In the genomic region with DNA sequence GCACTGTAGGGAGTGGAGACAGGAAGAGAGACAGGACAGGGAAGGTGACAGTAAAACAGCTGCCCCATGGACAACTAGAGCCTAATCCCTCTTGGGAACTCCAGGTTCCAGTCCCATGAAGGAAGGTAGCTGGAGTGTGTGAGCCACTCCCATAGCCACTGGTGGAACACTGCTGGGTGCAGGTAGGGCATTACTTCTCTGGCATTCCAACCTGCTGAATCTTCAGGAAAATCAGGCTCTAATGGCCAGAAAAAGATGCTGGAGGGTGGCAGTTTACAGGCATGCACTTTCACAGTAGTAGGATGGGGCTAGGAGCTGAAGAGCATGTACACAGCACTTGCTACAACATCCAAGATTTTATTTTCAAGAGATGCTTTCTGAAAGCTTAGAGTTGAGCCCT, we compare ENCODE assay signal across 13 cellular contexts.
DNase-seq lines count a peak whose midpoint lies in the region; ATAC-seq and TF ChIP-seq lines count a peak whose summit lies in the region.
"Had no signal": no experiment of that assay in that cellular context is flagged by ENCODE, and none has a peak within 500 bp of the region (broad histone marks: within the 10 kb centered on the region; RNA-seq: fewer than 3 reads in every experiment).

No MANE protein-coding gene starts in this region.

- H3K27me3 ChIP-seq in Loucy (ENCODE audit: insufficient read depth, low read length, poor library complexity, severe bottlenecking) (no peaks in the 10 kb centered on the region), trophoblast cell (ENCODE audit: insufficient read depth, low read length) (no peaks in the 10 kb centered on the region)
- H3K27me3 ChIP-seq: ovary had no signal

- no peak for TF ChIP-seq CTCF in Loucy (conservative IDR thresholded peaks at IDR 0.05; ENCODE audit: low read length)

- no peak overlapping the region for H4K8ac ChIP-seq in trophoblast cell (ENCODE audit: low read depth, low read length)

- no peak overlapping the region for H3K27ac ChIP-seq in trophoblast cell (ENCODE audit: low read depth, low read length)
- H3K27ac ChIP-seq: ovary had no signal

- CTCF ChIA-PET in activated naive CD4-positive, alpha-beta T cell treated with anti-CD3 and anti-CD28 coated beads, Interleukin-2, amount 10 ng/mL, durations not matched to agents 7 days and 5 days (lab: Charles Lee): interaction anchor here (1.0 to 1.5 kb wide), 6 partner anchors 10 to 325 kb away, joined by 3 to 6 read pairs (median 4); no protein-coding TSS in a partner anchor

- H3K4me1 ChIP-seq in Loucy (ENCODE audit: insufficient read depth, low read length, poor library complexity, severe bottlenecking) (peaks cover 58% of the 10 kb centered on the region), trophoblast cell (ENCODE audit: control insufficient read depth in 1 of 2, insufficient read depth in 2 of 2, low read length in 2 of 2) (peaks cover 22 to 28% of the 10 kb centered on the region in 2 experiments)

- H2BK12ac ChIP-seq in trophoblast cell (ENCODE audit: low read length): no peak overlapping the region

- no peaks in the 10 kb centered on the region for H3K9me3 ChIP-seq in Loucy (ENCODE audit: insufficient read depth, low read depth, low read length)
- peaks cover 4% of the 10 kb centered on the region for H3K9me3 ChIP-seq in trophoblast cell (ENCODE audit: insufficient read depth, low read depth, low read length)
- H3K9me3 ChIP-seq: ovary had no signal

- H3K9ac ChIP-seq in Loucy (ENCODE audit: low read depth, low read length, poor library complexity, severe bottlenecking): peak overlapping the region; percentile 6
- H3K9ac ChIP-seq in trophoblast cell (ENCODE audit: low read length): no peak overlapping the region

- H3K4me3 ChIP-seq in Loucy (ENCODE audit: low read length, poor library complexity, severe bottlenecking) (peak overlapping the region; percentile 65), trophoblast cell (ENCODE audit: low read depth, low read length) (no peak overlapping the region)
- H3K4me3 ChIP-seq: ovary had no signal

- H3K4me3 Mint-ChIP-seq in activated naive CD4-positive, alpha-beta T cell treated with anti-CD3 and anti-CD28 coated beads, Interleukin-2, amount 10 ng/mL, durations not matched to agents 7 days and 5 days: peak overlapping the region; percentile 32
- H3K4me3 Mint-ChIP-seq in activated naive CD8-positive, alpha-beta T cell treated with anti-CD3 and anti-CD28 coated beads, Interleukin-2, amount 50 U/mL, for 24 hours: peak overlapping the region; percentile 77

- no peak overlapping the region for H4K91ac ChIP-seq in trophoblast cell (ENCODE audit: low read depth, low read length)

- peaks cover 38% of the 10 kb centered on the region for H3K27me3 Mint-ChIP-seq in activated naive CD4-positive, alpha-beta T cell treated with anti-CD3 and anti-CD28 coated beads, Interleukin-2, amount 10 ng/mL, durations not matched to agents 7 days and 5 days
- H3K27me3 Mint-ChIP-seq in activated naive CD8-positive, alpha-beta T cell treated with anti-CD3 and anti-CD28 coated beads, Interleukin-2, amount 50 U/mL, for 24 hours: peaks cover 5% of the 10 kb centered on the region

- H2AK5ac ChIP-seq in trophoblast cell (ENCODE audit: low read length): no peak overlapping the region

- H2AFZ ChIP-seq in Loucy (ENCODE audit: low read length): no peak overlapping the region
- no peak overlapping the region for H2AFZ ChIP-seq in trophoblast cell (ENCODE audit: insufficient read depth, low read length, poor library complexity)

- H2BK5ac ChIP-seq in trophoblast cell (ENCODE audit: low read depth, low read length, poor library complexity): no peak overlapping the region

- H3K9me3 Mint-ChIP-seq in activated naive CD4-positive, alpha-beta T cell treated with anti-CD3 and anti-CD28 coated beads, Interleukin-2, amount 10 ng/mL, durations not matched to agents 7 days and 5 days: no peaks in the 10 kb centered on the region
- no peaks in the 10 kb centered on the region for H3K9me3 Mint-ChIP-seq in activated naive CD8-positive, alpha-beta T cell treated with anti-CD3 and anti-CD28 coated beads, Interleukin-2, amount 50 U/mL, for 24 hours
- H3K9me3 Mint-ChIP-seq: IgD-negative memory B cell had no signal

- no peak for DNase-seq in activated naive CD4-positive, alpha-beta T cell treated with anti-CD3 and anti-CD28 coated beads, Interleukin-2, amount 10 ng/mL, durations not matched to agents 7 days and 5 days
- DNase-seq in activated naive CD4-positive, alpha-beta T cell treated with anti-CD3 and anti-CD28 coated beads, Interleukin-2, amount 50 U/mL, for 16 hours: no peak
- DNase-seq in activated naive CD8-positive, alpha-beta T cell treated with anti-CD3 and anti-CD28 coated beads, Interleukin-2, amount 50 U/mL, for 24 hours: no peak
- DNase-seq in trophoblast cell: peak; percentile 57 to 80
- DNase-seq in stimulated activated CD4-positive, alpha-beta T cell treated with anti-CD3 and anti-CD28 coated beads, Interleukin-4, amount 100 ng/mL, for 4 hours: no peak
- DNase-seq: Calu3, head of caudate nucleus, NCI-H2081, ovary had no signal

- no peaks in the 10 kb centered on the region for H4K20me1 ChIP-seq in Loucy (ENCODE audit: insufficient read depth, low read length, poor library complexity, severe bottlenecking)

- 0 out of 2 replicates have a peak, but pooled peaks cover 7% of the 10 kb centered on the region for H3F3A ChIP-seq in Loucy (ENCODE audit: low read depth)

- H3K36me3 Mint-ChIP-seq in activated naive CD4-positive, alpha-beta T cell treated with anti-CD3 and anti-CD28 coated beads, Interleukin-2, amount 10 ng/mL, durations not matched to agents 7 days and 5 days: peaks cover 22% of the 10 kb centered on the region
- H3K36me3 Mint-ChIP-seq in activated naive CD8-positive, alpha-beta T cell treated with anti-CD3 and anti-CD28 coated beads, Interleukin-2, amount 50 U/mL, for 24 hours (ENCODE audit: low read depth): no peaks in the 10 kb centered on the region
- H3K36me3 Mint-ChIP-seq: IgD-negative memory B cell had no signal

- no peak overlapping the region for H4K12ac ChIP-seq in trophoblast cell (ENCODE audit: low read depth, low read length)

- no peak for ATAC-seq in activated naive CD8-positive, alpha-beta T cell treated with anti-CD3 and anti-CD28 coated beads, Interleukin-2, amount 50 U/mL, for 24 hours
- no peak for ATAC-seq in GM18520 (IDR thresholded peaks at IDR 0.05; ENCODE audit: unreplicated experiment)
- no peak for ATAC-seq in GM18502 (IDR thresholded peaks at IDR 0.05; ENCODE audit: poor library complexity, unreplicated experiment)

- H3K36me3 ChIP-seq in Loucy (ENCODE audit: insufficient read depth, low read length) (no peaks in the 10 kb centered on the region), trophoblast cell (ENCODE audit: control insufficient read depth in 1 of 2, insufficient read depth in 2 of 2, low read length in 2 of 2) (no peaks in the 10 kb centered on the region)
- H3K36me3 ChIP-seq: ovary had no signal

- H3K79me1 ChIP-seq in trophoblast cell (ENCODE audit: low read length): peaks cover 12% of the 10 kb centered on the region

- H3K9me2 ChIP-seq in Loucy (replicated peaks; ENCODE audit: low read depth, low read length): no peaks in the 10 kb centered on the region

- H3K79me2 ChIP-seq in Loucy (ENCODE audit: insufficient read depth, low read length): no peaks in the 10 kb centered on the region
- H3K79me2 ChIP-seq in trophoblast cell (ENCODE audit: control insufficient read depth, insufficient read depth, low read length, poor library complexity): no peaks in the 10 kb centered on the region

- H3K4ac ChIP-seq in trophoblast cell (ENCODE audit: low read depth, low read length): no peak overlapping the region

- peaks cover 56% of the 10 kb centered on the region for H3K4me1 Mint-ChIP-seq in activated naive CD4-positive, alpha-beta T cell treated with anti-CD3 and anti-CD28 coated beads, Interleukin-2, amount 10 ng/mL, durations not matched to agents 7 days and 5 days
- peaks cover 67% of the 10 kb centered on the region for H3K4me1 Mint-ChIP-seq in activated naive CD8-positive, alpha-beta T cell treated with anti-CD3 and anti-CD28 coated beads, Interleukin-2, amount 50 U/mL, for 24 hours

- H3K14ac ChIP-seq in trophoblast cell (ENCODE audit: low read length): no peak overlapping the region

- no peak overlapping the region for H3K23ac ChIP-seq in trophoblast cell (ENCODE audit: low read length)

- peak overlapping the region; percentile 68 for H3K27ac Mint-ChIP-seq in activated naive CD4-positive, alpha-beta T cell treated with anti-CD3 and anti-CD28 coated beads, Interleukin-2, amount 10 ng/mL, durations not matched to agents 7 days and 5 days
- H3K27ac Mint-ChIP-seq in activated naive CD8-positive, alpha-beta T cell treated with anti-CD3 and anti-CD28 coated beads, Interleukin-2, amount 50 U/mL, for 24 hours: peak overlapping the region; percentile 94
- H3K27ac Mint-ChIP-seq: IgD-negative memory B cell had no signal

- no peak overlapping the region for H3K18ac ChIP-seq in trophoblast cell (ENCODE audit: low read length)

- H3K4me2 ChIP-seq in Loucy (ENCODE audit: low read depth, low read length, poor library complexity, severe bottlenecking) (peak overlapping the region; percentile 84), trophoblast cell (ENCODE audit: low read length) (no peak overlapping the region)

- H2BK120ac ChIP-seq in trophoblast cell (ENCODE audit: insufficient read depth, low read length, poor library complexity): no peak overlapping the region

Comparison
In these comparisons a context has a peak if more than half of its experiments do, and no peak if none do; other contexts are left out.
1. DNase-seq: peak in trophoblast cell (2 of 2); none in activated naive CD4-positive, alpha-beta T cell treated with anti-CD3 and anti-CD28 coated beads, Interleukin-2, amount 10 ng/mL, durations not matched to agents 7 days and 5 days (single experiment), activated naive CD4-positive, alpha-beta T cell treated with anti-CD3 and anti-CD28 coated beads, Interleukin-2, amount 50 U/mL, for 16 hours (single experiment), activated naive CD8-positive, alpha-beta T cell treated with anti-CD3 and anti-CD28 coated beads, Interleukin-2, amount 50 U/mL, for 24 hours (single experiment) and stimulated activated CD4-positive, alpha-beta T cell treated with anti-CD3 and anti-CD28 coated beads, Interleukin-4, amount 100 ng/mL, for 4 hours (0 of 2).